In genomic region chr22:35258144-35258988, GRCh38 we compare ENCODE assay signal across 8 cellular contexts. TPM values are rescaled to one million over a fixed set of nuclear protein-coding genes. Genes with fewer than 3 reads are reported as not detected.
A peak's percentile ranks its signal among the peaks of the same experiment; 100 is the strongest.
DNase-seq lines count a peak whose midpoint lies in the region; ATAC-seq, FAIRE-seq and TF ChIP-seq lines count a peak whose summit lies in the region.

No MANE protein-coding gene starts in this region.

- peaks cover 2% of the 10 kb centered on the region for H3K27me3 Mint-ChIP-seq in activated CD8-positive, alpha-beta T cell treated with anti-CD3 and anti-CD28 coated beads, Interleukin-2, amount 10 ng/mL, durations not matched to agents 7 days and 5 days (ENCODE audit: low read depth)
- no peaks in the 10 kb centered on the region for H3K27me3 Mint-ChIP-seq in glutamatergic neuron (ENCODE audit: unreplicated experiment)

- TF ChIP-seq CTCF in DND-41 (IDR thresholded peaks at IDR 0.05; ENCODE audit: borderline replicate concordance, extremely low read depth, low read length, poor library complexity, severe bottlenecking), result no peak
- TF ChIP-seq CTCF in glutamatergic neuron (IDR thresholded peaks at IDR 0.05; ENCODE audit: partially characterized antibody, unreplicated experiment), result no peak

- peak overlapping the region; percentile 93 for H3K27ac Mint-ChIP-seq in activated CD8-positive, alpha-beta T cell treated with anti-CD3 and anti-CD28 coated beads, Interleukin-2, amount 10 ng/mL, durations not matched to agents 7 days and 5 days
- peak overlapping the region; percentile 87 for H3K27ac Mint-ChIP-seq in glutamatergic neuron (ENCODE audit: unreplicated experiment)

- peak overlapping the region; percentile 94 for H3K4me3 Mint-ChIP-seq in activated CD8-positive, alpha-beta T cell treated with anti-CD3 and anti-CD28 coated beads, Interleukin-2, amount 10 ng/mL, durations not matched to agents 7 days and 5 days
- peak overlapping the region; percentile 94 for H3K4me3 Mint-ChIP-seq in glutamatergic neuron (ENCODE audit: unreplicated experiment)

- H3K9ac ChIP-seq in DND-41 (ENCODE audit: low read depth, low read length), result peak overlapping the region; percentile 84

- peak overlapping the region; percentile 95 for H2AFZ ChIP-seq in DND-41 (ENCODE audit: low read depth, low read length)

- peaks cover 61% of the 10 kb centered on the region for H3K79me2 ChIP-seq in DND-41 (ENCODE audit: insufficient read depth, low read length)

- peaks cover 7% of the 10 kb centered on the region for H4K20me1 ChIP-seq in DND-41 (ENCODE audit: insufficient read depth, low read length)

- CTCF ChIA-PET in activated CD8-positive, alpha-beta T cell treated with anti-CD3 and anti-CD28 coated beads, Interleukin-2, amount 10 ng/mL, durations not matched to agents 7 days and 5 days (lab: Charles Lee), result interaction anchor here (1.0 to 2.1 kb wide), 6 partner anchors 10 to 807 kb away, joined by 3 to 9 read pairs (median 6); partner anchors contain the start of gene TOM1

- H3K4me1 Mint-ChIP-seq in activated CD8-positive, alpha-beta T cell treated with anti-CD3 and anti-CD28 coated beads, Interleukin-2, amount 10 ng/mL, durations not matched to agents 7 days and 5 days (ENCODE audit: low read depth), result peaks cover 29% of the 10 kb centered on the region
- peaks cover 7% of the 10 kb centered on the region for H3K4me1 Mint-ChIP-seq in glutamatergic neuron (ENCODE audit: low read depth, unreplicated experiment)

- H3K36me3 ChIP-seq in DND-41 (ENCODE audit: insufficient read depth, low read length), result peaks cover 33% of the 10 kb centered on the region

- peak overlapping the region; percentile 69 to 85 for H3K4me3 ChIP-seq in DND-41 (ENCODE audit: low read depth in 1 of 2, low read length in 2 of 2)

- H3K36me3 Mint-ChIP-seq in activated CD8-positive, alpha-beta T cell treated with anti-CD3 and anti-CD28 coated beads, Interleukin-2, amount 10 ng/mL, durations not matched to agents 7 days and 5 days (ENCODE audit: low read depth), result peaks cover 28% of the 10 kb centered on the region
- no peaks in the 10 kb centered on the region for H3K36me3 Mint-ChIP-seq in glutamatergic neuron (ENCODE audit: unreplicated experiment)

- no peaks in the 10 kb centered on the region for H3K27me3 ChIP-seq in DND-41 (ENCODE audit: insufficient read depth, low read length, poor library complexity)

- H3K4me1 ChIP-seq in DND-41 (ENCODE audit: insufficient read depth, low read length), result peaks cover 35% of the 10 kb centered on the region

- POLR2A ChIA-PET in activated CD8-positive, alpha-beta T cell treated with anti-CD3 and anti-CD28 coated beads, Interleukin-2, amount 10 ng/mL, durations not matched to agents 7 days and 5 days (lab: Charles Lee), result interaction anchor here (0.8 to 2.8 kb wide), 7 partner anchors 8 to 94 kb away, joined by 3 to 23 read pairs (median 5); partner anchors contain the start of gene TOM1

- H3K9me3 ChIP-seq in DND-41 (ENCODE audit: insufficient read depth, low read length, severe bottlenecking), result no peaks in the 10 kb centered on the region

- no peaks in the 10 kb centered on the region for H3K9me3 Mint-ChIP-seq in activated CD8-positive, alpha-beta T cell treated with anti-CD3 and anti-CD28 coated beads, Interleukin-2, amount 10 ng/mL, durations not matched to agents 7 days and 5 days (ENCODE audit: insufficient read depth)
- peaks cover 4% of the 10 kb centered on the region for H3K9me3 Mint-ChIP-seq in glutamatergic neuron (ENCODE audit: unreplicated experiment)

- DNase-seq in DND-41 (no peak), HTR-8/SVneo (ENCODE audit: insufficient read length, low spot score) (peak; percentile 7), glutamatergic neuron (no peak), pons (ENCODE audit: low spot score) (peak; percentile 18), COLO668 (lab: John Stamatoyannopoulos, UW; ENCODE audit: unreplicated experiment) (no peak), NCI-H524 treated with DMSO at 0.1 percent for 48 hours (lab: John Stamatoyannopoulos, UW) (no peak)
- no peak for DNase-seq in activated CD8-positive, alpha-beta T cell treated with anti-CD3 and anti-CD28 coated beads, Interleukin-2, amount 10 ng/mL, durations not matched to agents 7 days and 5 days

- H3K27ac ChIP-seq in DND-41 (ENCODE audit: low read length), result peak overlapping the region; percentile 86

- ATAC-seq in DND-41 (ENCODE audit: insufficient read depth, low read depth), result 0 out of 3 replicates have a peak, but pooled peaks have one; percentile 8
- ATAC-seq in activated CD8-positive, alpha-beta T cell treated with anti-CD3 and anti-CD28 coated beads, Interleukin-2, amount 10 ng/mL, durations not matched to agents 7 days and 5 days, result peak; percentile 5
- no peak for ATAC-seq in GM21447 (IDR thresholded peaks at IDR 0.05; ENCODE audit: unreplicated experiment)

- no peak for FAIRE-seq in HTR-8/SVneo (lab: Jason Lieb, UNC)

- H3K4me2 ChIP-seq in DND-41 (ENCODE audit: insufficient read depth, low read length), result peak overlapping the region; percentile 79

RNA-seq across cellular contexts. Expression of gene HMGXB4, which starts 1.1 kb away (rescaled TPM):
- 10 to 100 TPM; 34.0 to 36.0 TPM for total RNA-seq in activated CD8-positive, alpha-beta T cell treated with anti-CD3 and anti-CD28 coated beads, Interleukin-2, amount 10 ng/mL, durations not matched to agents 7 days and 5 days
- 14.4 TPM for total RNA-seq in glutamatergic neuron (ENCODE audit: unreplicated experiment)

RNA-seq across cellular contexts. Expression of gene TOM1, which starts 41.3 kb away (rescaled TPM):
- total RNA-seq in activated CD8-positive, alpha-beta T cell treated with anti-CD3 and anti-CD28 coated beads, Interleukin-2, amount 10 ng/mL, durations not matched to agents 7 days and 5 days, result 10 to 100 TPM; 17.8 to 22.3 TPM
- 40.6 TPM for total RNA-seq in glutamatergic neuron (ENCODE audit: unreplicated experiment)

Comparison
In these comparisons a context has a peak if more than half of its experiments do, and no peak if none do; other contexts are left out.
1. DNase-seq: peak in HTR-8/SVneo (single experiment) and pons (single experiment); none in DND-41 (single experiment), activated CD8-positive, alpha-beta T cell treated with anti-CD3 and anti-CD28 coated beads, Interleukin-2, amount 10 ng/mL, durations not matched to agents 7 days and 5 days (single experiment), glutamatergic neuron (single experiment), COLO668 (single experiment) and NCI-H524 treated with DMSO at 0.1 percent for 48 hours (single experiment).